ENCODE assay signal across 26 cellular contexts in genomic region chr10:114380060-114380459, GRCh38. TPM values are rescaled to one million over a fixed set of nuclear protein-coding genes. Genes with fewer than 3 reads are reported as not detected.
DNase-seq lines count a peak whose midpoint lies in the region; ATAC-seq, FAIRE-seq and TF ChIP-seq lines count a peak whose summit lies in the region.
"Had no signal": no experiment of that assay in that cellular context is flagged by ENCODE, and none has a peak within 500 bp of the region (broad histone marks: within the 10 kb centered on the region; RNA-seq: fewer than 3 reads in every experiment).

No MANE protein-coding gene starts in this region.

- H3K27ac ChIP-seq in left ventricle myocardium inferior (replicated peaks) (peak overlapping the region; percentile 14), heart right ventricle (peak overlapping the region in 1 of 10 donors; percentile 37), foreskin keratinocyte (no peak overlapping the region), rectal smooth muscle tissue (ENCODE audit: low read depth, low read length) (peak overlapping the region; percentile 39)
- H3K27ac ChIP-seq: C4-2B, cardiac muscle cell had no signal

- H3K4me3 ChIP-seq in left ventricle myocardium inferior: no peak overlapping the region
- no peak overlapping the region for H3K4me3 ChIP-seq in heart right ventricle
- H3K4me3 ChIP-seq in rectal smooth muscle tissue (ENCODE audit: low read length): no peak overlapping the region
- H3K4me3 ChIP-seq: cardiac muscle cell had no signal

- H3K9me3 ChIP-seq in left ventricle myocardium inferior (replicated peaks): no peaks in the 10 kb centered on the region
- no peaks in the 10 kb centered on the region for H3K9me3 ChIP-seq in heart right ventricle

- H3K27ac Mint-ChIP-seq in activated CD4-positive, alpha-beta T cell treated with anti-CD3 and anti-CD28 coated beads, Interleukin-2, amount 10 ng/mL, durations not matched to agents 24 days and 14 days: no peak overlapping the region
- H3K27ac Mint-ChIP-seq: IgD-negative memory B cell, natural killer cell had no signal

- no peaks in the 10 kb centered on the region for H3K4me1 Mint-ChIP-seq in activated CD4-positive, alpha-beta T cell treated with anti-CD3 and anti-CD28 coated beads, Interleukin-2, amount 10 ng/mL, durations not matched to agents 24 days and 14 days
- H3K4me1 Mint-ChIP-seq: IgD-negative memory B cell, natural killer cell had no signal

- H3K9ac ChIP-seq in rectal smooth muscle tissue (ENCODE audit: low read length): no peak overlapping the region

- intact Hi-C loops in left ventricle myocardium inferior (cut with micrococcal nuclease): no loop called here
- intact Hi-C loops in heart right ventricle (cut with DNase I): no loop called here
- intact Hi-C loops in activated CD4-positive, alpha-beta T cell treated with anti-CD3 and anti-CD28 coated beads, Interleukin-2, amount 10 ng/mL, durations not matched to agents 24 days and 14 days (cut with micrococcal nuclease): no loop called here

- ATAC-seq in heart right ventricle (no peak), foreskin keratinocyte (peak; percentile 43), GM18520 (IDR thresholded peaks at IDR 0.05; ENCODE audit: unreplicated experiment) (no peak), GM21619 (IDR thresholded peaks at IDR 0.05; ENCODE audit: unreplicated experiment) (no peak)
- ATAC-seq: natural killer cell; stimulated activated naive CD8-positive, alpha-beta T cell treated with anti-CD3 and anti-CD28 coated beads, Interleukin-15, Interleukin-2, amounts not matched to agents 100 U/mL and 50 U/mL, for 24 hours had no signal

- H3K9me3 Mint-ChIP-seq in activated CD4-positive, alpha-beta T cell treated with anti-CD3 and anti-CD28 coated beads, Interleukin-2, amount 10 ng/mL, durations not matched to agents 24 days and 14 days: no peaks in the 10 kb centered on the region
- H3K9me3 Mint-ChIP-seq: natural killer cell had no signal

- H3K27me3 Mint-ChIP-seq in activated CD4-positive, alpha-beta T cell treated with anti-CD3 and anti-CD28 coated beads, Interleukin-2, amount 10 ng/mL, durations not matched to agents 24 days and 14 days: peaks cover 38% of the 10 kb centered on the region

- H3K36me3 Mint-ChIP-seq in activated CD4-positive, alpha-beta T cell treated with anti-CD3 and anti-CD28 coated beads, Interleukin-2, amount 10 ng/mL, durations not matched to agents 24 days and 14 days (ENCODE audit: low read depth): no peaks in the 10 kb centered on the region
- H3K36me3 Mint-ChIP-seq: IgD-negative memory B cell, natural killer cell had no signal

- H3K27me3 ChIP-seq in left ventricle myocardium inferior (ENCODE audit: low read depth): peaks cover 19% of the 10 kb centered on the region
- H3K27me3 ChIP-seq in heart right ventricle: no peaks in the 10 kb centered on the region
- H3K27me3 ChIP-seq in foreskin keratinocyte: no peaks in the 10 kb centered on the region
- no peaks in the 10 kb centered on the region for H3K27me3 ChIP-seq in rectal smooth muscle tissue (ENCODE audit: control insufficient read depth, insufficient read depth, low read length)
- H3K27me3 ChIP-seq: cardiac muscle cell had no signal

- FAIRE-seq in urothelium cell line (lab: Jason Lieb, UNC): no peak
- FAIRE-seq: D721Med, frontal cortex, G401.6, kidney had no signal

- WGBS in heart right ventricle, 2 donors: 73 to 91% methylated on average over 1 of the region's 1 CpG

- H3K4me1 ChIP-seq in left ventricle myocardium inferior (peaks cover 10% of the 10 kb centered on the region), heart right ventricle (peaks cover 0 to 16% (median 0%) of the 10 kb centered on the region in 9 donors), foreskin keratinocyte (peaks cover 8% of the 10 kb centered on the region), rectal smooth muscle tissue (ENCODE audit: control insufficient read depth, insufficient read depth, low read length) (peaks cover 8% of the 10 kb centered on the region)

- H3K36me3 ChIP-seq in left ventricle myocardium inferior (no peaks in the 10 kb centered on the region), heart right ventricle (no peaks in the 10 kb centered on the region), rectal smooth muscle tissue (ENCODE audit: control insufficient read depth, insufficient read depth, low read length) (no peaks in the 10 kb centered on the region)
- H3K36me3 ChIP-seq: cardiac muscle cell had no signal

- no peak for DNase-seq in left ventricle myocardium inferior
- no peak for DNase-seq in heart right ventricle
- DNase-seq in foreskin keratinocyte: peak in 1 of 2 donors; percentile 54
- DNase-seq in activated CD4-positive, alpha-beta T cell treated with anti-CD3 and anti-CD28 coated beads, Interleukin-2, amount 10 ng/mL, durations not matched to agents 24 days and 14 days: no peak
- DNase-seq in urothelium cell line (ENCODE audit: low spot score): no peak
- DNase-seq: activated CD4-positive, alpha-beta T cell treated with anti-CD3 and anti-CD28 coated beads, Interleukin-2, amount 50 U/mL, for 4 hours; activated CD8-positive, alpha-beta memory T cell treated with anti-CD3 and anti-CD28 coated beads, Interleukin-2, amount 50 U/mL, for 48 hours; activated effector memory CD4-positive, alpha-beta T cell treated with Interleukin-2 at 50 U/mL for 16 hours; erythroblast; natural killer cell; NCI-H1694; NCI-H226; posterior cingulate gyrus; stimulated activated CD4-positive, alpha-beta T cell treated with anti-CD3 and anti-CD28 coated beads, Interleukin-2, amount 100 ng/mL, for 48 hours; stimulated activated naive CD8-positive, alpha-beta T cell treated with anti-CD3 and anti-CD28 coated beads, Interleukin-15, Interleukin-2, amounts not matched to agents 100 U/mL and 50 U/mL, for 24 hours; T-helper 2 cell had no signal

- TF ChIP-seq CTCF in left ventricle myocardium inferior (IDR thresholded peaks at IDR 0.05; ENCODE audit: borderline replicate concordance) (no peak), heart right ventricle (IDR thresholded peaks at IDR 0.05) (no peak), foreskin keratinocyte (conservative IDR thresholded peaks at IDR 0.05) (no peak)

- H3K4me3 Mint-ChIP-seq in activated CD4-positive, alpha-beta T cell treated with anti-CD3 and anti-CD28 coated beads, Interleukin-2, amount 10 ng/mL, durations not matched to agents 24 days and 14 days: no peak overlapping the region
- H3K4me3 Mint-ChIP-seq: IgD-negative memory B cell, natural killer cell had no signal

RNA-seq across cellular contexts. Expression of gene AFAP1L2, which starts 24.2 kb away (rescaled TPM):
- total RNA-seq in left ventricle myocardium inferior: 7.0 TPM
- 1 to 10 TPM; 2.9 to 5.0 (median 4.5) TPM for total RNA-seq in heart right ventricle
- 1 to 10 TPM; 3.0 to 3.6 TPM for polyA plus RNA-seq in heart right ventricle
- 53.8 and 58.4 TPM in 2 replicates for total RNA-seq in foreskin keratinocyte
- polyA plus RNA-seq in foreskin keratinocyte: 24.2 and 24.6 TPM in 2 replicates
- total RNA-seq in activated CD4-positive, alpha-beta T cell treated with anti-CD3 and anti-CD28 coated beads, Interleukin-2, amount 10 ng/mL, durations not matched to agents 24 days and 14 days: 3.6 and 3.9 TPM in 2 replicates
